ENCODE assay signal across 18 cellular contexts in the genomic region with DNA sequence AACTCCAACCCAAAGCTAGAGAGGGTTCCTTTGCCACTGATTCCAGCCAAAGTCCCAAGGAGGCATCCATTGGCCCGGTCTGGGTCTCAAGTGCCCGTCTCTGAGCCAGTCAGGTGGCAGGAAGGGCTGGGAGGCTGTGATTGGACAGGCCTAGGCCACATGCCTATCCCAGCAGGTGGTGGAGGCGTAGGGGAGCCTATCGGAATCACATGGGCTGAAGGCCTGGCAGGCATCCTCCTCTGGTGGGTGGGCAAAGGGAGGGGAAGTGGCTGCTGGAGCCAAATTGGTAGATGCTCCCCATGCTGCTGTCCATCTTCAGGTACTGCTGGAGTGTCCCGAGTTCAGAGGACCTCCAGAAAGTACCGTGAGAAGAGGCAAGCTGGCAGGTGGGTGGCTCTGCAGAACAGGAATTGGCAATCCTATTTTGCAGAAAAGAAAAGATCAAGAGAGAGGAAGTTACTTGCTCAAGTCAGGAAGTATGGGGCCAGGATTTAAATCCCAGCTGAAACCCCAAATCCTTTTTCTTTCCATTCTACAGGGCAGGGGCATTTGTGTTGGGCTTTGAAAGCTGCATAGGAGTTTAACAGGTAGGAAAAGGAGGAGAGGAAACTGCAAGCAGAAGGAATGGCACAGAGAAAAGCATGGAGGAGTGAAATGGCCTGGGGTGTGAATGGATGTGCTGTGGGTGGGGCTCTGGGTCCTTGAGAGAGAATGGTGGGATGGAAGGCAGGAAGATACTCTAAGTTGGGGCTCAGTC. TPM values are rescaled to one million over a fixed set of nuclear protein-coding genes. Genes with fewer than 3 reads are reported as not detected.
DNase-seq lines count a peak whose midpoint lies in the region; ATAC-seq and TF ChIP-seq lines count a peak whose summit lies in the region.
"Had no signal": no experiment of that assay in that cellular context is flagged by ENCODE, and none has a peak within 500 bp of the region (broad histone marks: within the 10 kb centered on the region; RNA-seq: fewer than 3 reads in every experiment).

No MANE protein-coding gene starts in this region.

- no peak for TF ChIP-seq CTCF in Caco-2 (IDR thresholded peaks at IDR 0.05; ENCODE audit: insufficient read depth in 1 of 2, low read depth in 1 of 2, low read length in 1 of 2, severe bottlenecking in 1 of 2, unreplicated experiment in 1 of 2)
- no peak for TF ChIP-seq CTCF in osteoblast (IDR thresholded peaks at IDR 0.05; ENCODE audit: extremely low read depth, low read depth, low read length)
- no peak for TF ChIP-seq CTCF in foreskin fibroblast (IDR thresholded peaks at IDR 0.05; ENCODE audit: low read depth, low read length)

- H3K9me3 Mint-ChIP-seq in Caco-2 (ENCODE audit: unreplicated experiment), result no peaks in the 10 kb centered on the region
- H3K9me3 Mint-ChIP-seq in dendritic cell treated with granulocyte-macrophage colony-stimulating factor and Interleukin-4, amounts not matched to agents 40 ng/mL and 50 ng/mL, for 4 days, result no peaks in the 10 kb centered on the region
- H3K9me3 Mint-ChIP-seq: activated T-helper 2 cell treated with anti-CD3 and anti-CD28 coated beads, Interferon-gamma antibody, Interleukin-2, Interleukin-4, amounts not matched to agents 10 μg/mL and 5 μg/mL and 100 μg/mL, durations not matched to agents 14 hours and 24 hours and 36 hours; T-helper 2 cell treated with Interferon-gamma antibody and Interleukin-4, amounts not matched to agents 5 μg/mL and 100 μg/mL, for 36 hours had no signal

- H3K9me3 ChIP-seq in Caco-2 (no peaks in the 10 kb centered on the region), osteoblast (ENCODE audit: low read depth, low read length) (no peaks in the 10 kb centered on the region)

- no peak overlapping the region for H3K4me2 ChIP-seq in osteoblast (ENCODE audit: insufficient read depth, low read length)

- H3K27ac Mint-ChIP-seq in Caco-2 (ENCODE audit: unreplicated experiment), result peak overlapping the region; percentile 57
- peak overlapping the region; percentile 97 for H3K27ac Mint-ChIP-seq in dendritic cell treated with granulocyte-macrophage colony-stimulating factor and Interleukin-4, amounts not matched to agents 40 ng/mL and 50 ng/mL, for 4 days
- H3K27ac Mint-ChIP-seq: activated T-helper 2 cell treated with anti-CD3 and anti-CD28 coated beads, Interferon-gamma antibody, Interleukin-2, Interleukin-4, amounts not matched to agents 10 μg/mL and 5 μg/mL and 100 μg/mL, durations not matched to agents 14 hours and 24 hours and 36 hours; B cell; T-helper 2 cell treated with Interferon-gamma antibody and Interleukin-4, amounts not matched to agents 5 μg/mL and 100 μg/mL, for 36 hours had no signal

- no peak overlapping the region for H3K4me3 Mint-ChIP-seq in Caco-2 (ENCODE audit: unreplicated experiment)
- peak overlapping the region; percentile 20 for H3K4me3 Mint-ChIP-seq in dendritic cell treated with granulocyte-macrophage colony-stimulating factor and Interleukin-4, amounts not matched to agents 40 ng/mL and 50 ng/mL, for 4 days
- H3K4me3 Mint-ChIP-seq: B cell; T-helper 2 cell treated with Interferon-gamma antibody and Interleukin-4, amounts not matched to agents 5 μg/mL and 100 μg/mL, for 36 hours had no signal

- H3K4me1 ChIP-seq in Caco-2, result peaks cover 47% of the 10 kb centered on the region
- H3K4me1 ChIP-seq in osteoblast (ENCODE audit: insufficient read depth, low read length), result no peaks in the 10 kb centered on the region

- CTCF ChIA-PET in Caco-2 (lab: Charles Lee), result no interaction called here

- no peak overlapping the region for H3K27ac ChIP-seq in osteoblast (ENCODE audit: low read depth, low read length)
- H3K27ac ChIP-seq: dorsolateral prefrontal cortex, parathyroid adenoma had no signal

- in situ Hi-C loops in KBM-7 (cut with MboI; ENCODE audit: low pct_unique_long_range_greater_than_20kb, low sequenced_read_pairs), result no loop called here

- H3K4me1 Mint-ChIP-seq in Caco-2 (ENCODE audit: low read depth, unreplicated experiment), result peaks cover 24% of the 10 kb centered on the region
- H3K4me1 Mint-ChIP-seq in dendritic cell treated with granulocyte-macrophage colony-stimulating factor and Interleukin-4, amounts not matched to agents 40 ng/mL and 50 ng/mL, for 4 days (ENCODE audit: low read depth), result peaks cover 74% of the 10 kb centered on the region
- H3K4me1 Mint-ChIP-seq: B cell had no signal

- peaks cover 4% of the 10 kb centered on the region for H3K36me3 ChIP-seq in Caco-2 (ENCODE audit: control insufficient read depth, insufficient read depth, low read length)
- H3K36me3 ChIP-seq in osteoblast (ENCODE audit: insufficient read depth, low read length), result no peaks in the 10 kb centered on the region

- no peaks in the 10 kb centered on the region for H4K20me1 ChIP-seq in osteoblast (ENCODE audit: insufficient read depth, low read length)

- H3K4me3 ChIP-seq in Caco-2 (ENCODE audit: low read depth, low read length), result no peak overlapping the region
- no peak overlapping the region for H3K4me3 ChIP-seq in osteoblast (ENCODE audit: insufficient read depth, low read length)
- H3K4me3 ChIP-seq in foreskin fibroblast (ENCODE audit: low read depth in 1 of 2, low read length in 2 of 2), result no peak overlapping the region
- H3K4me3 ChIP-seq: dorsolateral prefrontal cortex, lung had no signal

- no peaks in the 10 kb centered on the region for H3K27me3 Mint-ChIP-seq in Caco-2 (ENCODE audit: insufficient read depth, unreplicated experiment)
- no peaks in the 10 kb centered on the region for H3K27me3 Mint-ChIP-seq in dendritic cell treated with granulocyte-macrophage colony-stimulating factor and Interleukin-4, amounts not matched to agents 40 ng/mL and 50 ng/mL, for 4 days

- H2AFZ ChIP-seq in osteoblast (ENCODE audit: low read length), result no peak overlapping the region
- H2AFZ ChIP-seq: parathyroid adenoma had no signal

- intact Hi-C loops in Caco-2 (cut with micrococcal nuclease; ENCODE audit: unreplicated experiment), result loop anchor here (2.0 to 10.0 kb wide), 2 partner anchors 19 to 127 kb away; a partner anchor contains a TSS
- intact Hi-C loops in dendritic cell treated with granulocyte-macrophage colony-stimulating factor and Interleukin-4, amounts not matched to agents 40 ng/mL and 50 ng/mL, for 4 days (cut with micrococcal nuclease), result loop anchor here (10.0 kb wide), 2 partner anchors 447 to 1017 kb away; no protein-coding TSS in a partner anchor

- no peaks in the 10 kb centered on the region for H3K79me2 ChIP-seq in osteoblast (ENCODE audit: insufficient read depth, low read length)
- H3K79me2 ChIP-seq: parathyroid adenoma had no signal

- H3K27me3 ChIP-seq in Caco-2 (replicated peaks; ENCODE audit: control insufficient read depth, insufficient read depth, low read length), result no peaks in the 10 kb centered on the region
- H3K27me3 ChIP-seq in osteoblast (ENCODE audit: insufficient read depth, low read length), result peaks cover 19% of the 10 kb centered on the region

- no peak for ATAC-seq in GM19351 (IDR thresholded peaks at IDR 0.05; ENCODE audit: unreplicated experiment)

- no peaks in the 10 kb centered on the region for H3K36me3 Mint-ChIP-seq in Caco-2 (ENCODE audit: insufficient read depth, unreplicated experiment)
- peaks cover 36% of the 10 kb centered on the region for H3K36me3 Mint-ChIP-seq in dendritic cell treated with granulocyte-macrophage colony-stimulating factor and Interleukin-4, amounts not matched to agents 40 ng/mL and 50 ng/mL, for 4 days (ENCODE audit: low read depth)

- DNase-seq in Caco-2 (no peak), KBM-7 (peak; percentile 43), osteoblast (ENCODE audit: insufficient read length, low spot score, missing footprints) (peak; percentile 64), NCI-H2107 treated with DMSO at 0.1 percent for 48 hours (lab: John Stamatoyannopoulos, UW; ENCODE audit: unreplicated experiment) (no peak), foreskin fibroblast (no peak)
- DNase-seq: activated CD4-positive, CD25-positive, alpha-beta regulatory T cell treated with anti-CD3 and anti-CD28 coated beads, Interleukin-2, amount 50 U/mL, for 72 hours; GF-D8; NCI-H226 had no signal

- BruUV-seq in Caco-2 (replicated peaks; lab: Mats Ljungman, UMichigan), result no TSS peak

- POLR2A ChIA-PET in Caco-2 (lab: Charles Lee), result no interaction called here

RNA-seq across cellular contexts. Expression of a gene that starts 3.7 kb away (rescaled TPM):
- total RNA-seq in Caco-2 (2022), result 17.0 and 25.3 TPM in 2 replicates
- under 0.01 TPM in 1 of 2 replicates, not detected in the other for total RNA-seq in osteoblast
- total RNA-seq: activated T-helper 2 cell treated with anti-CD3 and anti-CD28 coated beads, Interferon-gamma antibody, Interleukin-2, Interleukin-4, amounts not matched to agents 10 μg/mL and 5 μg/mL and 100 μg/mL, durations not matched to agents 14 hours and 24 hours and 36 hours; B cell; bronchial epithelial cell; HT1080 had no signal

RNA-seq across cellular contexts. Expression of a gene that starts 10.1 kb away (rescaled TPM):
- total RNA-seq in Caco-2 (2022) (not detected in 2 replicates), osteoblast (not detected in 2 replicates)
- total RNA-seq: activated T-helper 2 cell treated with anti-CD3 and anti-CD28 coated beads, Interferon-gamma antibody, Interleukin-2, Interleukin-4, amounts not matched to agents 10 μg/mL and 5 μg/mL and 100 μg/mL, durations not matched to agents 14 hours and 24 hours and 36 hours; B cell; bronchial epithelial cell had no signal

RNA-seq across cellular contexts. Expression of a gene that starts 31.1 kb away (rescaled TPM):
- total RNA-seq in Caco-2 (2022), result not detected in 2 replicates
- total RNA-seq in osteoblast, result not detected in 2 replicates
- total RNA-seq: activated T-helper 2 cell treated with anti-CD3 and anti-CD28 coated beads, Interferon-gamma antibody, Interleukin-2, Interleukin-4, amounts not matched to agents 10 μg/mL and 5 μg/mL and 100 μg/mL, durations not matched to agents 14 hours and 24 hours and 36 hours; B cell; bronchial epithelial cell; HT1080 had no signal

RNA-seq across cellular contexts. Expression of a gene that starts 51.9 kb away (rescaled TPM):
- 28.1 and 28.7 TPM in 2 replicates for total RNA-seq in Caco-2 (2022)
- total RNA-seq in osteoblast, result 26.8 and 27.1 TPM in 2 replicates

Comparison
In these comparisons a context has a peak if more than half of its experiments do, and no peak if none do; other contexts are left out.
1. DNase-seq: peak in KBM-7 (single experiment) and osteoblast (single experiment); none in Caco-2 (0 of 2), NCI-H2107 treated with DMSO at 0.1 percent for 48 hours (single experiment) and foreskin fibroblast (0 of 2).
2. RNA of a gene that starts 3.7 kb away (total RNA-seq): 17.0 to 25.3 TPM in Caco-2; under 0.01 TPM in osteoblast; every median in the first group is over 10 times any median in the second.